1 cellular context compared by ENCODE assay signal in the genomic region with DNA sequence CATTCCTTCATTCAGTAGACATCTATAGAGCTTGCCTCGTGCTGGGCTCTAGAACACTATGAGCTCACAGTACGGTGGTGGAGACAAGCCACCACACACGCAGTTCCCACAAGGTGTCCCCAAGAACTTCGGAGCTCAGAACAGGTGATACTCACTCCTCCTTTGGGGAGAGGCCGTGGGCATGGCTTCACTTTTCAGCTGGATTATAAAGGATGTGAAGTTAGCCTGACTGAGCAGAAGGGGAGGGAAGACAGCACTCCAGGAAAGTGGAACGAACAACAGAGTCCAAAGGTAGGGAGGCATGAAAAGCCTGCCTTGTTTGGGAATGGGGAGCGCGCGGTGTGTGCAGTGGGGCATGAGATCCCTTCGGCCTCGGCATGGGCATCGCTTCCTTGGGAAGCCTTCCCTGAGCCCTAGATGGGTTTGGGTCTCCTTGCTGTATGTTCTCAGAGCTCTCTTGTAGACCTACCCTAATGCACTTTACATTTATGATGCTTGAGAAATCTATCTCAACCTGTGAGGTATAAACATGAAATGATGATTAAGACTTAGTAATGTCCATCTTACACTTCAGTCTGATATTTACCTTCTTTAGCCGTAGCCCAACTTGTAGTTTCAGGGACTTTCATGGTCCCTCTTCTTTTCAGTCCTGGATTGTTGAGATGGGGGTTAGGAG.
TF ChIP-seq lines count a peak whose summit lies in the region.

No MANE protein-coding gene starts in this region.

TF ChIP-seq in K562, 482 proteins besides CTCF, POLR2A, EP300 and RAD21 (continued from another document):
- no peak for TF ChIP-seq RBM17 (IDR thresholded peaks at IDR 0.05; ENCODE audit: borderline replicate concordance, low read depth, low read length)
- TF ChIP-seq ATF1 (CRISPR knock-in tag; IDR thresholded peaks at IDR 0.05): no peak
- TF ChIP-seq ATF1 (tag; IDR thresholded peaks at IDR 0.05): no peak; the same call in 1 of the 2 replicates
- TF ChIP-seq ZFX (CRISPR knock-in tag; IDR thresholded peaks at IDR 0.05): peak; percentile 33; the same call in 1 of the 2 replicates
- no peak for TF ChIP-seq TSC22D4 (tag; IDR thresholded peaks at IDR 0.05)
- TF ChIP-seq POU5F1 (IDR thresholded peaks at IDR 0.05; ENCODE audit: borderline replicate concordance, low read depth, low read length, partially characterized antibody): no peak
- no peak for TF ChIP-seq ZNF785 (CRISPR knock-in tag; IDR thresholded peaks at IDR 0.05)
- TF ChIP-seq, protein P1, sequence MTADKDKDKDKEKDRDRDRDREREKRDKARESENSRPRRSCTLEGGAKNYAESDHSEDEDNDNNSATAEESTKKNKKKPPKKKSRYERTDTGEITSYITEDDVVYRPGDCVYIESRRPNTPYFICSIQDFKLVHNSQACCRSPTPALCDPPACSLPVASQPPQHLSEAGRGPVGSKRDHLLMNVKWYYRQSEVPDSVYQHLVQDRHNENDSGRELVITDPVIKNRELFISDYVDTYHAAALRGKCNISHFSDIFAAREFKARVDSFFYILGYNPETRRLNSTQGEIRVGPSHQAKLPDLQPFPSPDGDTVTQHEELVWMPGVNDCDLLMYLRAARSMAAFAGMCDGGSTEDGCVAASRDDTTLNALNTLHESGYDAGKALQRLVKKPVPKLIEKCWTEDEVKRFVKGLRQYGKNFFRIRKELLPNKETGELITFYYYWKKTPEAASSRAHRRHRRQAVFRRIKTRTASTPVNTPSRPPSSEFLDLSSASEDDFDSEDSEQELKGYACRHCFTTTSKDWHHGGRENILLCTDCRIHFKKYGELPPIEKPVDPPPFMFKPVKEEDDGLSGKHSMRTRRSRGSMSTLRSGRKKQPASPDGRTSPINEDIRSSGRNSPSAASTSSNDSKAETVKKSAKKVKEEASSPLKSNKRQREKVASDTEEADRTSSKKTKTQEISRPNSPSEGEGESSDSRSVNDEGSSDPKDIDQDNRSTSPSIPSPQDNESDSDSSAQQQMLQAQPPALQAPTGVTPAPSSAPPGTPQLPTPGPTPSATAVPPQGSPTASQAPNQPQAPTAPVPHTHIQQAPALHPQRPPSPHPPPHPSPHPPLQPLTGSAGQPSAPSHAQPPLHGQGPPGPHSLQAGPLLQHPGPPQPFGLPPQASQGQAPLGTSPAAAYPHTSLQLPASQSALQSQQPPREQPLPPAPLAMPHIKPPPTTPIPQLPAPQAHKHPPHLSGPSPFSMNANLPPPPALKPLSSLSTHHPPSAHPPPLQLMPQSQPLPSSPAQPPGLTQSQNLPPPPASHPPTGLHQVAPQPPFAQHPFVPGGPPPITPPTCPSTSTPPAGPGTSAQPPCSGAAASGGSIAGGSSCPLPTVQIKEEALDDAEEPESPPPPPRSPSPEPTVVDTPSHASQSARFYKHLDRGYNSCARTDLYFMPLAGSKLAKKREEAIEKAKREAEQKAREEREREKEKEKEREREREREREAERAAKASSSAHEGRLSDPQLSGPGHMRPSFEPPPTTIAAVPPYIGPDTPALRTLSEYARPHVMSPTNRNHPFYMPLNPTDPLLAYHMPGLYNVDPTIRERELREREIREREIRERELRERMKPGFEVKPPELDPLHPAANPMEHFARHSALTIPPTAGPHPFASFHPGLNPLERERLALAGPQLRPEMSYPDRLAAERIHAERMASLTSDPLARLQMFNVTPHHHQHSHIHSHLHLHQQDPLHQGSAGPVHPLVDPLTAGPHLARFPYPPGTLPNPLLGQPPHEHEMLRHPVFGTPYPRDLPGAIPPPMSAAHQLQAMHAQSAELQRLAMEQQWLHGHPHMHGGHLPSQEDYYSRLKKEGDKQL (CRISPR knock-in tag; IDR thresholded peaks at IDR 0.05; ENCODE audit: borderline replicate concordance): no peak
- TF ChIP-seq, protein P2, sequence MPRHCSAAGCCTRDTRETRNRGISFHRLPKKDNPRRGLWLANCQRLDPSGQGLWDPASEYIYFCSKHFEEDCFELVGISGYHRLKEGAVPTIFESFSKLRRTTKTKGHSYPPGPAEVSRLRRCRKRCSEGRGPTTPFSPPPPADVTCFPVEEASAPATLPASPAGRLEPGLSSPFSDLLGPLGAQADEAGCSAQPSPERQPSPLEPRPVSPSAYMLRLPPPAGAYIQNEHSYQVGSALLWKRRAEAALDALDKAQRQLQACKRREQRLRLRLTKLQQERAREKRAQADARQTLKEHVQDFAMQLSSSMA (CRISPR knock-in tag; IDR thresholded peaks at IDR 0.05): no peak
- TF ChIP-seq, protein P3, sequence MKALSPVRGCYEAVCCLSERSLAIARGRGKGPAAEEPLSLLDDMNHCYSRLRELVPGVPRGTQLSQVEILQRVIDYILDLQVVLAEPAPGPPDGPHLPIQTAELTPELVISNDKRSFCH (CRISPR knock-in tag; IDR thresholded peaks at IDR 0.05): no peak
- TF ChIP-seq, protein P3 (tag; IDR thresholded peaks at IDR 0.05): 0 out of 2 replicates have a peak, but pooled peaks have one; percentile 41
- TF ChIP-seq RBBP5 (IDR thresholded peaks at IDR 0.05; ENCODE audit: borderline replicate concordance, insufficient read depth, low read length, poor library complexity, severe bottlenecking): peak; percentile 29
- peak; percentile 82 for TF ChIP-seq L3MBTL2 (IDR thresholded peaks at IDR 0.05)
- 0 out of 2 replicates have a peak, but pooled peaks have one; percentile 0 for TF ChIP-seq FOXK1 (CRISPR knock-in tag; IDR thresholded peaks at IDR 0.05; ENCODE audit: borderline replicate concordance)
- no peak for TF ChIP-seq GTF2E2 (tag; IDR thresholded peaks at IDR 0.05)
- TF ChIP-seq SETDB1 (IDR thresholded peaks at IDR 0.05; ENCODE audit: low read length): no peak
- TF ChIP-seq, protein P4, sequence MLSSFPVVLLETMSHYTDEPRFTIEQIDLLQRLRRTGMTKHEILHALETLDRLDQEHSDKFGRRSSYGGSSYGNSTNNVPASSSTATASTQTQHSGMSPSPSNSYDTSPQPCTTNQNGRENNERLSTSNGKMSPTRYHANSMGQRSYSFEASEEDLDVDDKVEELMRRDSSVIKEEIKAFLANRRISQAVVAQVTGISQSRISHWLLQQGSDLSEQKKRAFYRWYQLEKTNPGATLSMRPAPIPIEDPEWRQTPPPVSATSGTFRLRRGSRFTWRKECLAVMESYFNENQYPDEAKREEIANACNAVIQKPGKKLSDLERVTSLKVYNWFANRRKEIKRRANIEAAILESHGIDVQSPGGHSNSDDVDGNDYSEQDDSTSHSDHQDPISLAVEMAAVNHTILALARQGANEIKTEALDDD (IDR thresholded peaks at IDR 0.05): no peak
- TF ChIP-seq MCM7 (IDR thresholded peaks at IDR 0.05): no peak
- TF ChIP-seq ZNF75A (CRISPR knock-in tag; IDR thresholded peaks at IDR 0.05): no peak
- no peak for TF ChIP-seq MEIS2 (IDR thresholded peaks at IDR 0.05; ENCODE audit: partially characterized antibody)
- TF ChIP-seq, protein P5, sequence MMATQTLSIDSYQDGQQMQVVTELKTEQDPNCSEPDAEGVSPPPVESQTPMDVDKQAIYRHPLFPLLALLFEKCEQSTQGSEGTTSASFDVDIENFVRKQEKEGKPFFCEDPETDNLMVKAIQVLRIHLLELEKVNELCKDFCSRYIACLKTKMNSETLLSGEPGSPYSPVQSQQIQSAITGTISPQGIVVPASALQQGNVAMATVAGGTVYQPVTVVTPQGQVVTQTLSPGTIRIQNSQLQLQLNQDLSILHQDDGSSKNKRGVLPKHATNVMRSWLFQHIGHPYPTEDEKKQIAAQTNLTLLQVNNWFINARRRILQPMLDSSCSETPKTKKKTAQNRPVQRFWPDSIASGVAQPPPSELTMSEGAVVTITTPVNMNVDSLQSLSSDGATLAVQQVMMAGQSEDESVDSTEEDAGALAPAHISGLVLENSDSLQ (IDR thresholded peaks at IDR 0.05): no peak
- 0 out of 2 replicates have a peak, but pooled peaks have one; percentile 65 for TF ChIP-seq ZC3H4 (CRISPR knock-in tag; IDR thresholded peaks at IDR 0.05; ENCODE audit: borderline replicate concordance)
- no peak for TF ChIP-seq NFE2L1 (tag; IDR thresholded peaks at IDR 0.05; ENCODE audit: borderline replicate concordance, low read depth)
- TF ChIP-seq, protein P6, sequence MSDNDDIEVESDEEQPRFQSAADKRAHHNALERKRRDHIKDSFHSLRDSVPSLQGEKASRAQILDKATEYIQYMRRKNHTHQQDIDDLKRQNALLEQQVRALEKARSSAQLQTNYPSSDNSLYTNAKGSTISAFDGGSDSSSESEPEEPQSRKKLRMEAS (CRISPR knock-in tag; IDR thresholded peaks at IDR 0.05): peak; percentile 80
- no peak for TF ChIP-seq RBM25 (IDR thresholded peaks at IDR 0.05; ENCODE audit: low read depth, low read length, severe bottlenecking)
- TF ChIP-seq ZNF696 (CRISPR knock-in tag; conservative IDR thresholded peaks at IDR 0.05): no peak
- no peak for TF ChIP-seq SP1 (CRISPR knock-in tag; IDR thresholded peaks at IDR 0.05)
- no peak for TF ChIP-seq POLR2AphosphoS5 (IDR thresholded peaks at IDR 0.05; ENCODE audit: control insufficient read depth, insufficient read depth, low read depth, low read length)
- TF ChIP-seq PYGO2 (tag; IDR thresholded peaks at IDR 0.05): no peak
- TF ChIP-seq, protein P7, sequence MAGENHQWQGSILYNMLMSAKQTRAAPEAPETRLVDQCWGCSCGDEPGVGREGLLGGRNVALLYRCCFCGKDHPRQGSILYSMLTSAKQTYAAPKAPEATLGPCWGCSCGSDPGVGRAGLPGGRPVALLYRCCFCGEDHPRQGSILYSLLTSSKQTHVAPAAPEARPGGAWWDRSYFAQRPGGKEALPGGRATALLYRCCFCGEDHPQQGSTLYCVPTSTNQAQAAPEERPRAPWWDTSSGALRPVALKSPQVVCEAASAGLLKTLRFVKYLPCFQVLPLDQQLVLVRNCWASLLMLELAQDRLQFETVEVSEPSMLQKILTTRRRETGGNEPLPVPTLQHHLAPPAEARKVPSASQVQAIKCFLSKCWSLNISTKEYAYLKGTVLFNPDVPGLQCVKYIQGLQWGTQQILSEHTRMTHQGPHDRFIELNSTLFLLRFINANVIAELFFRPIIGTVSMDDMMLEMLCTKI (IDR thresholded peaks at IDR 0.05; ENCODE audit: partially characterized antibody): no peak
- no peak for TF ChIP-seq ZNF644 (tag; IDR thresholded peaks at IDR 0.05; ENCODE audit: low read depth)
- TF ChIP-seq, protein P8, sequence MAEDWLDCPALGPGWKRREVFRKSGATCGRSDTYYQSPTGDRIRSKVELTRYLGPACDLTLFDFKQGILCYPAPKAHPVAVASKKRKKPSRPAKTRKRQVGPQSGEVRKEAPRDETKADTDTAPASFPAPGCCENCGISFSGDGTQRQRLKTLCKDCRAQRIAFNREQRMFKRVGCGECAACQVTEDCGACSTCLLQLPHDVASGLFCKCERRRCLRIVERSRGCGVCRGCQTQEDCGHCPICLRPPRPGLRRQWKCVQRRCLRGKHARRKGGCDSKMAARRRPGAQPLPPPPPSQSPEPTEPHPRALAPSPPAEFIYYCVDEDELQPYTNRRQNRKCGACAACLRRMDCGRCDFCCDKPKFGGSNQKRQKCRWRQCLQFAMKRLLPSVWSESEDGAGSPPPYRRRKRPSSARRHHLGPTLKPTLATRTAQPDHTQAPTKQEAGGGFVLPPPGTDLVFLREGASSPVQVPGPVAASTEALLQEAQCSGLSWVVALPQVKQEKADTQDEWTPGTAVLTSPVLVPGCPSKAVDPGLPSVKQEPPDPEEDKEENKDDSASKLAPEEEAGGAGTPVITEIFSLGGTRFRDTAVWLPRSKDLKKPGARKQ (CRISPR knock-in tag; IDR thresholded peaks at IDR 0.05): no peak
- TF ChIP-seq NR2C2 (CRISPR knock-in tag; IDR thresholded peaks at IDR 0.05): no peak
- TF ChIP-seq NR2C2 (tag; IDR thresholded peaks at IDR 0.05): no peak; the same call in 1 of the 2 replicates
- no peak for TF ChIP-seq HNRNPK (IDR thresholded peaks at IDR 0.05; ENCODE audit: low read depth, low read length, poor library complexity, severe bottlenecking)
- peak; percentile 59 for TF ChIP-seq MYC (IDR thresholded peaks at IDR 0.05; ENCODE audit: low read depth, low read length)
- TF ChIP-seq MYC (CRISPR knock-in tag; IDR thresholded peaks at IDR 0.05; ENCODE audit: borderline replicate concordance, low read depth): no peak
- TF ChIP-seq SRF (CRISPR knock-in tag; IDR thresholded peaks at IDR 0.05): no peak
- TF ChIP-seq POLR3A (IDR thresholded peaks at IDR 0.05; ENCODE audit: borderline replicate concordance, extremely low read depth, insufficient read depth, insufficient read length): no peak
- no peak for TF ChIP-seq ZKSCAN8 (CRISPR knock-in tag; IDR thresholded peaks at IDR 0.05)
- no peak for TF ChIP-seq ARID1B (IDR thresholded peaks at IDR 0.05)
- no peak for TF ChIP-seq ZNF584 (CRISPR knock-in tag; IDR thresholded peaks at IDR 0.05; ENCODE audit: low read depth)
- TF ChIP-seq, protein P9, sequence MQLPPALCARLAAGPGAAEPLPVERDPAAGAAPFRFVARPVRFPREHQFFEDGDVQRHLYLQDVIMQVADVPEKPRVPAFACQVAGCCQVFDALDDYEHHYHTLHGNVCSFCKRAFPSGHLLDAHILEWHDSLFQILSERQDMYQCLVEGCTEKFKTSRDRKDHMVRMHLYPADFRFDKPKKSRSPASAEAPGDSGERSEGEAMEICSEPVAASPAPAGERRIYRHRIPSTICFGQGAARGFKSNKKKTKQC (CRISPR knock-in tag; IDR thresholded peaks at IDR 0.05): no peak
- TF ChIP-seq, protein P10, sequence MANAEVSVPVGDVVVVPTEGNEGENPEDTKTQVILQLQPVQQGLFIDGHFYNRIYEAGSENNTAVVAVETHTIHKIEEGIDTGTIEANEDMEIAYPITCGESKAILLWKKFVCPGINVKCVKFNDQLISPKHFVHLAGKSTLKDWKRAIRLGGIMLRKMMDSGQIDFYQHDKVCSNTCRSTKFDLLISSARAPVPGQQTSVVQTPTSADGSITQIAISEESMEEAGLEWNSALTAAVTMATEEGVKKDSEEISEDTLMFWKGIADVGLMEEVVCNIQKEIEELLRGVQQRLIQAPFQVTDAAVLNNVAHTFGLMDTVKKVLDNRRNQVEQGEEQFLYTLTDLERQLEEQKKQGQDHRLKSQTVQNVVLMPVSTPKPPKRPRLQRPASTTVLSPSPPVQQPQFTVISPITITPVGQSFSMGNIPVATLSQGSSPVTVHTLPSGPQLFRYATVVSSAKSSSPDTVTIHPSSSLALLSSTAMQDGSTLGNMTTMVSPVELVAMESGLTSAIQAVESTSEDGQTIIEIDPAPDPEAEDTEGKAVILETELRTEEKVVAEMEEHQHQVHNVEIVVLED (CRISPR knock-in tag; IDR thresholded peaks at IDR 0.05): no peak
- TF ChIP-seq SMAD1 (IDR thresholded peaks at IDR 0.05; ENCODE audit: low read depth, low read length, partially characterized antibody): no peak
- no peak for TF ChIP-seq MYBL2 (IDR thresholded peaks at IDR 0.05; ENCODE audit: low read depth)
- no peak for TF ChIP-seq MYBL2 (CRISPR knock-in tag; IDR thresholded peaks at IDR 0.05; ENCODE audit: borderline replicate concordance)
TF ChIP-seq in K562: peak in this region for 21.
